10 cellular contexts compared by ENCODE assay signal in the genomic region with DNA sequence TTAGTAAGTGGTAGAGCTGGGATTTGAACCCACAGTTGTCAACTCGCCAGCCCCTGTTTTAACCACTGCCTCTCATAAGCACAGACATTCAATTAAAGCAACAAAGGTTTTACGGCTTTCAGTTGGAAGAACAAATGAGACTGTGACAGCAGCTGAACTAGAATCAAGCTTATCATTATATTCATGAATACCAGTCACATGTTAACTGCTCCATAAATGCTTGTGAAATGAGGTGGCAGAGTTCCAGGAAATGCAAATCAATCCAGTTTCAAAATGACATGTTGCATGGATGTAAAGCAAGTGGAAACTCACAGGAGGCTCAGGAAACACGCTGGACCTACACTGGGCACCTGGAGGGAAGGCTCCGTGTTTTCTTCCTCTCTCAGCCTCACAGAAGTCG. TPM values are rescaled to one million over a fixed set of nuclear protein-coding genes. Genes with fewer than 3 reads are reported as not detected.
A peak's percentile ranks its signal among the peaks of the same experiment; 100 is the strongest.
DNase-seq lines count a peak whose midpoint lies in the region; ATAC-seq lines count a peak whose summit lies in the region.
"Had no signal": no experiment of that assay in that cellular context is flagged by ENCODE, and none has a peak within 500 bp of the region (broad histone marks: within the 10 kb centered on the region; RNA-seq: fewer than 3 reads in every experiment).

No MANE protein-coding gene starts in this region.

- peaks cover 9% of the 10 kb centered on the region for H3K9me3 Mint-ChIP-seq in activated CD8-positive, alpha-beta memory T cell treated with anti-CD3 and anti-CD28 coated beads, Interleukin-2, amount 10 ng/mL, durations not matched to agents 7 days and 5 days (ENCODE audit: low read depth)

- no peaks in the 10 kb centered on the region for H3K36me3 Mint-ChIP-seq in activated CD8-positive, alpha-beta memory T cell treated with anti-CD3 and anti-CD28 coated beads, Interleukin-2, amount 10 ng/mL, durations not matched to agents 7 days and 5 days

- H3K4me3 Mint-ChIP-seq in activated CD8-positive, alpha-beta memory T cell treated with anti-CD3 and anti-CD28 coated beads, Interleukin-2, amount 10 ng/mL, durations not matched to agents 7 days and 5 days, result no peak overlapping the region

- in situ Hi-C loops in SK-MEL-5 (cut with HindIII; ENCODE audit: low pct_unique_long_range_greater_than_20kb, low sequenced_read_pairs), result no loop called here

- peaks cover 68% of the 10 kb centered on the region for H3K27me3 Mint-ChIP-seq in activated CD8-positive, alpha-beta memory T cell treated with anti-CD3 and anti-CD28 coated beads, Interleukin-2, amount 10 ng/mL, durations not matched to agents 7 days and 5 days

- DNase-seq in Ammon's horn (ENCODE audit: low spot score) (peak; percentile 11), HT-29 (ENCODE audit: low spot score) (peak; percentile 60), SK-MEL-5 (ENCODE audit: low read depth, low spot score) (peak; percentile 60), foreskin melanocyte (peak; percentile 89)
- no peak for DNase-seq in activated CD8-positive, alpha-beta memory T cell treated with anti-CD3 and anti-CD28 coated beads, Interleukin-2, amount 10 ng/mL, durations not matched to agents 7 days and 5 days

- ATAC-seq in HG03565 (IDR thresholded peaks at IDR 0.05; ENCODE audit: unreplicated experiment), result no peak
- ATAC-seq in GM21737 (IDR thresholded peaks at IDR 0.05; ENCODE audit: unreplicated experiment), result no peak
- ATAC-seq in activated CD8-positive, alpha-beta memory T cell treated with anti-CD3 and anti-CD28 coated beads, Interleukin-2, amount 10 ng/mL, durations not matched to agents 7 days and 5 days, result no peak
- no peak for ATAC-seq in HG03460 (IDR thresholded peaks at IDR 0.05; ENCODE audit: unreplicated experiment)

- H3K27ac Mint-ChIP-seq in activated CD8-positive, alpha-beta memory T cell treated with anti-CD3 and anti-CD28 coated beads, Interleukin-2, amount 10 ng/mL, durations not matched to agents 7 days and 5 days, result no peak overlapping the region

- CTCF ChIA-PET in activated CD8-positive, alpha-beta memory T cell treated with anti-CD3 and anti-CD28 coated beads, Interleukin-2, amount 10 ng/mL, durations not matched to agents 7 days and 5 days (lab: Charles Lee), result interaction anchor here (0.9 to 4.4 kb wide), 6 partner anchors 9 to 61 kb away, joined by 3 to 26 read pairs (median 4); no protein-coding TSS in a partner anchor

- H3K4me1 Mint-ChIP-seq in activated CD8-positive, alpha-beta memory T cell treated with anti-CD3 and anti-CD28 coated beads, Interleukin-2, amount 10 ng/mL, durations not matched to agents 7 days and 5 days, result peaks cover 51% of the 10 kb centered on the region

RNA-seq across cellular contexts. Expression of gene GP5, which starts 3.9 kb away (rescaled TPM):
- total RNA-seq in HT-29 (2014; rRNA removed; shearing (Covaris generic)), result 0.08 TPM in 1 of 2 replicates, not detected in the other
- not detected in 2 replicates for total RNA-seq in SK-MEL-5 (2014; rRNA removed; shearing (Covaris generic))
- 0.02 TPM in 1 of 2 replicates, not detected in the other for polyA plus RNA-seq in SK-MEL-5 (2015; cell fraction: cytosol; rRNA removed)
- not detected in 2 replicates for polyA plus RNA-seq in SK-MEL-5 (2015; cell fraction: nucleus; rRNA removed)
- total RNA-seq in activated CD8-positive, alpha-beta memory T cell treated with anti-CD3 and anti-CD28 coated beads, Interleukin-2, amount 10 ng/mL, durations not matched to agents 7 days and 5 days, result under 1 TPM; 0.28 to 0.53 TPM
- total RNA-seq: myocyte had no signal

RNA-seq across cellular contexts. Expression of gene LRRC15, which starts 25.7 kb away (rescaled TPM):
- not detected in 2 replicates for total RNA-seq in HT-29 (2014; rRNA removed; shearing (Covaris generic))
- total RNA-seq in SK-MEL-5 (2014; rRNA removed; shearing (Covaris generic)), result 0.05 TPM in 1 of 2 replicates, not detected in the other
- polyA plus RNA-seq in SK-MEL-5 (2015; cell fraction: cytosol; rRNA removed), result not detected in 2 replicates
- not detected in 2 replicates for polyA plus RNA-seq in SK-MEL-5 (2015; cell fraction: nucleus; rRNA removed)
- not detected for total RNA-seq in activated CD8-positive, alpha-beta memory T cell treated with anti-CD3 and anti-CD28 coated beads, Interleukin-2, amount 10 ng/mL, durations not matched to agents 7 days and 5 days
- total RNA-seq: myocyte had no signal

RNA-seq across cellular contexts. Expression of gene CPN2, which starts 44.1 kb away (rescaled TPM):
- not detected in 2 replicates for total RNA-seq in HT-29 (2014; rRNA removed; shearing (Covaris generic))
- not detected in 2 replicates for total RNA-seq in SK-MEL-5 (2014; rRNA removed; shearing (Covaris generic))
- not detected in 2 replicates for polyA plus RNA-seq in SK-MEL-5 (2015; cell fraction: cytosol; rRNA removed)
- not detected in 2 replicates for polyA plus RNA-seq in SK-MEL-5 (2015; cell fraction: nucleus; rRNA removed)
- total RNA-seq in activated CD8-positive, alpha-beta memory T cell treated with anti-CD3 and anti-CD28 coated beads, Interleukin-2, amount 10 ng/mL, durations not matched to agents 7 days and 5 days, result not detected
- total RNA-seq: LHCN-M2, myocyte had no signal
